ENCODE assay signal across 8 cellular contexts in genomic region chr3:194264631-194265504, GRCh38.
DNase-seq lines count a peak whose midpoint lies in the region; ATAC-seq, FAIRE-seq and TF ChIP-seq lines count a peak whose summit lies in the region.
"Not testable (repeated sequence)": the region's sequence is repeated elsewhere in the genome, so short reads cannot be mapped to it uniquely, and the experiment has no call there.

No MANE protein-coding gene starts in this region.

- not testable (repeated sequence) for H2AFZ ChIP-seq in ACC112 (ENCODE audit: low read length, unreplicated experiment); HepG2 (ENCODE audit: low read length)
- peak overlapping the region; percentile 90 for H2AFZ ChIP-seq in osteoblast (ENCODE audit: low read length)

- not testable (repeated sequence) for TF ChIP-seq CTCF in choroid plexus epithelial cell (conservative IDR thresholded peaks at IDR 0.05; ENCODE audit: low read depth, low read length); fibroblast of the aortic adventitia (IDR thresholded peaks at IDR 0.05; ENCODE audit: insufficient read depth, low read length); HepG2 (CRISPR knock-in tag; IDR thresholded peaks at IDR 0.05); osteoblast (IDR thresholded peaks at IDR 0.05; ENCODE audit: extremely low read depth, low read depth, low read length); spleen (IDR thresholded peaks at IDR 0.05 in 8 of 11, conservative IDR thresholded peaks at IDR 0.05 in 3 of 11)

- not testable (repeated sequence) for ATAC-seq in HepG2

- not testable (repeated sequence) for H4K20me1 ChIP-seq in HepG2 (ENCODE audit: insufficient read depth, low read length); osteoblast (ENCODE audit: insufficient read depth, low read length)

- intact Hi-C loops in HepG2 (cut with micrococcal nuclease; ENCODE audit: unreplicated experiment) = not testable (repeated sequence)
- intact Hi-C loops in spleen (cut with DNase I; ENCODE audit: low total_unique reads) = loop anchor here (10.0 kb wide), 1 partner anchor 70 kb away; no protein-coding TSS in a partner anchor

- TF ChIP-seq EP300 in HepG2 (IDR thresholded peaks at IDR 0.05; ENCODE audit: low read depth in 2 of 2, low read length in 2 of 2); HepG2 (CRISPR knock-in tag; IDR thresholded peaks at IDR 0.05; ENCODE audit: borderline replicate concordance): not testable (repeated sequence)

- H3K4me3 ChIP-seq in ACC112 (ENCODE audit: low read depth, low read length) (peak overlapping the region; percentile 49), fibroblast of the aortic adventitia (ENCODE audit: low read depth, low read length) (peak overlapping the region; percentile 40), osteoblast (ENCODE audit: insufficient read depth, low read length) (peak overlapping the region; percentile 59), spleen (peak overlapping the region in 1 of 8 donors; percentile 4)
- H3K4me3 ChIP-seq in choroid plexus epithelial cell (ENCODE audit: low read depth, low read length); HepG2 (replicated peaks in 1 of 3; ENCODE audit: insufficient read depth in 1 of 3, low read depth in 2 of 3, low read length in 3 of 3): not testable (repeated sequence)

- in situ Hi-C loops in HepG2 (cut with HindIII; ENCODE audit: extremely low pct_ligation_motif_present, low pct_unique_long_range_greater_than_20kb) = not testable (repeated sequence)

- peaks cover 18% of the 10 kb centered on the region for H3K4me1 ChIP-seq in ACC112 (ENCODE audit: control insufficient read depth, insufficient read depth, low read length, unreplicated experiment)
- H3K4me1 ChIP-seq in HepG2 (ENCODE audit: insufficient read depth, low read length) = peaks cover 71% of the 10 kb centered on the region
- H3K4me1 ChIP-seq in osteoblast (ENCODE audit: insufficient read depth, low read length) = not testable (repeated sequence)
- peaks cover 10 to 50% (median 39%) of the 10 kb centered on the region in 6 donors for H3K4me1 ChIP-seq in spleen

- not testable (repeated sequence) for H3K27ac ChIP-seq in ACC112 (ENCODE audit: low read depth, low read length); HepG2 (ENCODE audit: extremely low read length, insufficient read depth, low read length)
- H3K27ac ChIP-seq in osteoblast (ENCODE audit: low read depth, low read length) (peak overlapping the region; percentile 18), spleen (peak overlapping the region in 6 of 8 donors; percentile 26 to 72 (median 62))

- not testable (repeated sequence) for H3K9ac ChIP-seq in HepG2 (ENCODE audit: insufficient read depth, low read depth, low read length)

- not testable (repeated sequence) for DNase-seq in HTR-8/SVneo (ENCODE audit: insufficient read length, low spot score); fibroblast of the aortic adventitia (ENCODE audit: low read depth); HepG2 (ENCODE audit: low spot score); osteoblast (ENCODE audit: insufficient read length, low spot score, missing footprints)
- DNase-seq in activated effector memory CD4-positive, alpha-beta T cell treated with anti-CD3 and anti-CD28 coated beads, Interleukin-2, amount 50 U/mL, for 16 hours = peak; percentile 13
- DNase-seq in choroid plexus epithelial cell (ENCODE audit: low read depth) (peak; percentile 23), spleen (peak; percentile 47)

- WGBS in HepG2 (ENCODE audit: low lambda C conversion rate) = 78% methylated on average over 17 of the region's 37 CpGs
- 68 to 76% (median 75%) methylated on average over 16 to 37 of the region's 37 CpGs for WGBS in spleen, 5 donors

- not testable (repeated sequence) for H3K27me3 ChIP-seq in ACC112 (ENCODE audit: insufficient read depth, low read length)
- H3K27me3 ChIP-seq in HepG2 (ENCODE audit: control insufficient read depth in 1 of 2, insufficient read depth in 2 of 2, low read length in 2 of 2) (peaks cover 1 to 13% of the 10 kb centered on the region in 2 experiments; a peak in 2 of 5 replicates), osteoblast (ENCODE audit: insufficient read depth, low read length) (peaks cover 11% of the 10 kb centered on the region), spleen (replicated peaks in 1 of 7) (peaks cover 0 to 15% (median 0%) of the 10 kb centered on the region in 7 donors)

- not testable (repeated sequence) for TF ChIP-seq RAD21 in HepG2 (CRISPR knock-in tag; IDR thresholded peaks at IDR 0.05)

- peak; percentile 9 for FAIRE-seq in HTR-8/SVneo (lab: Jason Lieb, UNC)
- not testable (repeated sequence) for FAIRE-seq in HepG2 (lab: Jason Lieb, UNC)

- not testable (repeated sequence) for H3K4me2 ChIP-seq in HepG2 (ENCODE audit: low read depth, low read length)
- H3K4me2 ChIP-seq in osteoblast (ENCODE audit: insufficient read depth, low read length) = peak overlapping the region; percentile 73

- H3K36me3 ChIP-seq in ACC112 (ENCODE audit: insufficient read depth, low read length); HepG2 (replicated peaks in 1 of 2; ENCODE audit: control insufficient read depth in 1 of 2, insufficient read depth in 2 of 2, low read length in 2 of 2); osteoblast (ENCODE audit: insufficient read depth, low read length); spleen: not testable (repeated sequence)

- not testable (repeated sequence) for H3K9me3 ChIP-seq in HepG2 (ENCODE audit: low read length); osteoblast (ENCODE audit: low read depth, low read length); spleen

- CTCF ChIA-PET in HepG2 (lab: Yijun Ruan, JAX; ENCODE audit: low intra/inter-chr PET ratio, low total read pairs) = not testable (repeated sequence)

- not testable (repeated sequence) for TF ChIP-seq POLR2A in HepG2 (IDR thresholded peaks at IDR 0.05; ENCODE audit: insufficient read depth in 1 of 2, low read depth in 2 of 2, low read length in 2 of 2); spleen (IDR thresholded peaks at IDR 0.05)

- not testable (repeated sequence) for BruUV-seq in HepG2 (replicated peaks; lab: Mats Ljungman, UMichigan)

- POLR2A ChIA-PET in HepG2 (lab: Yijun Ruan, JAX) = not testable (repeated sequence)

- H3K79me2 ChIP-seq in ACC112 (ENCODE audit: control insufficient read depth, insufficient read depth, low read length, unreplicated experiment); HepG2 (ENCODE audit: insufficient read depth, low read length); osteoblast (ENCODE audit: insufficient read depth, low read length): not testable (repeated sequence)

TF ChIP-seq in HepG2, 621 proteins besides CTCF, POLR2A, EP300 and RAD21:
- peak; percentile 80 for TF ChIP-seq ZNF263 (CRISPR knock-in tag; IDR thresholded peaks at IDR 0.05)
TF ChIP-seq in HepG2: peak in this region for 1; not testable (repeated sequence) for 620.
